1 cellular context compared by ENCODE assay signal in genomic region chr11:28702871-28703270, GRCh38.
TF ChIP-seq lines count a peak whose summit lies in the region.

No MANE protein-coding gene starts in this region.

TF ChIP-seq in A549, 52 proteins besides CTCF, POLR2A, EP300 and RAD21 (continued from another document):
- TF ChIP-seq HOXA7 (CRISPR knock-in tag; IDR thresholded peaks at IDR 0.05) (no peak), HMGXB4 (CRISPR knock-in tag; IDR thresholded peaks at IDR 0.05; ENCODE audit: borderline replicate concordance) (no peak)
